2 cellular contexts compared by ENCODE assay signal in the genomic region with DNA sequence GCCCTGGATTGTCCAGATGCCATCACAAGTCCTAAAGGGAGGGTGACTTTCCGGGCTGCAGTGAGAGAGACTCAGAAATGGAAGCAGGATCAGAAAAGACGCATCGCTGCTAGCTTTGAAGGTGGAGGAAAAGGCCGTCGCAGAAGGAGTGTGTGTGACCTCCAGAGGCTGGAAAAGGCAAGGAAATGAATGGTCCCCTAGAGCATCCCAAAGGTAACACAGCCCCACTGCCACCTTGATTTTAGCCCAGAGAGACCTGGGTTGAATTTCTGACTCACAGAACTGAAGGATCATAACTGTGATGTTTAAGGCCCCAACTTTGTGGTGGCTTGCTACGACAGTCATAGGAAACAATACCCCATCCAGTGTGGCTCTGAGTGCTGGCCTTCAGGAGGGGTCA.
TF ChIP-seq lines count a peak whose summit lies in the region.

No MANE protein-coding gene starts in this region.

TF ChIP-seq in HCT116, 20 proteins besides CTCF, POLR2A, EP300 and RAD21:
- TF ChIP-seq JUND (IDR thresholded peaks at IDR 0.05), result no peak
- no peak for TF ChIP-seq EZH2 (IDR thresholded peaks at IDR 0.05)

TF ChIP-seq in K562, 482 proteins besides CTCF, POLR2A, EP300 and RAD21:
- TF ChIP-seq ZNF239 (CRISPR knock-in tag; IDR thresholded peaks at IDR 0.05) (no peak), GABPB2 (CRISPR knock-in tag; conservative IDR thresholded peaks at IDR 0.05) (no peak), HNRNPLL (IDR thresholded peaks at IDR 0.05; ENCODE audit: low read depth, low read length, poor library complexity, severe bottlenecking) (no peak), SMAD4 (CRISPR knock-in tag; conservative IDR thresholded peaks at IDR 0.05) (no peak), PRPF4 (IDR thresholded peaks at IDR 0.05; ENCODE audit: insufficient read depth, low read depth, low read length, poor library complexity, severe bottlenecking) (no peak), POLR2AphosphoS5 (IDR thresholded peaks at IDR 0.05; ENCODE audit: control insufficient read depth, insufficient read depth, low read depth, low read length) (no peak), ZNF77 (CRISPR knock-in tag; IDR thresholded peaks at IDR 0.05) (no peak), FOSL1 (tag; conservative IDR thresholded peaks at IDR 0.05) (no peak), ZNF586 (CRISPR knock-in tag; conservative IDR thresholded peaks at IDR 0.05) (no peak), SMAD2 (IDR thresholded peaks at IDR 0.05; ENCODE audit: low read depth, low read length) (no peak), TAF1 (IDR thresholded peaks at IDR 0.05; ENCODE audit: control insufficient read depth, extremely low read depth, insufficient read depth, low read length, severe bottlenecking) (no peak), KLF13 (tag; IDR thresholded peaks at IDR 0.05; ENCODE audit: borderline replicate concordance, low read depth) (no peak)
